Comparison of ENCODE assay signal across 9 cellular contexts in genomic region chr19:35774274-35775045, GRCh38. TPM values are rescaled to one million over a fixed set of nuclear protein-coding genes. Genes with fewer than 3 reads are reported as not detected.
A peak's percentile ranks its signal among the peaks of the same experiment; 100 is the strongest.
DNase-seq lines count a peak whose midpoint lies in the region; ATAC-seq and TF ChIP-seq lines count a peak whose summit lies in the region.
"Had no signal": no experiment of that assay in that cellular context is flagged by ENCODE, and none has a peak within 500 bp of the region (broad histone marks: within the 10 kb centered on the region; RNA-seq: fewer than 3 reads in every experiment).

No MANE protein-coding gene starts in this region.

- peak overlapping the region; percentile 42 for H3K18ac ChIP-seq in neuronal stem cell (ENCODE audit: low read length)

- H3K9me3 ChIP-seq in neuronal stem cell (replicated peaks in 1 of 2; ENCODE audit: control insufficient read depth in 2 of 2, insufficient read depth in 1 of 2, low read depth in 1 of 2, low read length in 2 of 2): no peaks in the 10 kb centered on the region

- intact Hi-C loops in Calu3 (cut with micrococcal nuclease; ENCODE audit: unreplicated experiment): no loop called here
- intact Hi-C loops in dendritic cell treated with granulocyte-macrophage colony-stimulating factor and Interleukin-4, amounts not matched to agents 40 ng/mL and 50 ng/mL, for 4 days (cut with micrococcal nuclease): no loop called here

- no peak for TF ChIP-seq CTCF in Calu3 (IDR thresholded peaks at IDR 0.05; ENCODE audit: unreplicated experiment)

- CTCF ChIA-PET in Calu3 (lab: Charles Lee): interaction anchor here (0.6 to 0.8 kb wide), 3 partner anchors 16 to 763 kb away, joined by 3 to 5 read pairs (median 4); no protein-coding TSS in a partner anchor

- H3K27ac Mint-ChIP-seq in Calu3 (ENCODE audit: unreplicated experiment): peak overlapping the region; percentile 55
- peak overlapping the region; percentile 77 for H3K27ac Mint-ChIP-seq in dendritic cell treated with granulocyte-macrophage colony-stimulating factor and Interleukin-4, amounts not matched to agents 40 ng/mL and 50 ng/mL, for 4 days

- no CpG with 5 or more reads among the region's 16 CpGs for WGBS in neuronal stem cell (ENCODE audit: extremely low coverage in 2 of 2, insufficient read length in 2 of 2, insufficient replicate concordance in 1 of 2), 2 donors

- DNase-seq in Calu3: no peak
- DNase-seq in NCI-H2227 (lab: John Stamatoyannopoulos, UW; ENCODE audit: unreplicated experiment): peak; percentile 80
- DNase-seq in neuronal stem cell (ENCODE audit: low spot score): no peak
- no peak for DNase-seq in stimulated activated CD4-positive, alpha-beta T cell treated with anti-CD3 and anti-CD28 coated beads, Interleukin-1b, Interleukin-23, amount 100 ng/mL, for 48 hours
- no peak for DNase-seq in activated gamma-delta T cell (lab: John Stamatoyannopoulos, UW)
- DNase-seq in activated CD4-positive, alpha-beta T cell treated with anti-CD3 and anti-CD28 coated beads for 1 hour: no peak

- H3K27me3 Mint-ChIP-seq in Calu3 (ENCODE audit: unreplicated experiment): no peaks in the 10 kb centered on the region
- peaks cover 2% of the 10 kb centered on the region for H3K27me3 Mint-ChIP-seq in dendritic cell treated with granulocyte-macrophage colony-stimulating factor and Interleukin-4, amounts not matched to agents 40 ng/mL and 50 ng/mL, for 4 days

- H3K4ac ChIP-seq in neuronal stem cell (ENCODE audit: low read length): no peak overlapping the region

- H2BK5ac ChIP-seq in neuronal stem cell (ENCODE audit: low read length): no peak overlapping the region

- BruUV-seq in Calu3 (replicated peaks; lab: Mats Ljungman, UMichigan): no TSS peak

- H2AK5ac ChIP-seq in neuronal stem cell (ENCODE audit: low read depth, low read length): no peak overlapping the region

- H3K23ac ChIP-seq in neuronal stem cell (ENCODE audit: low read depth, low read length, poor library complexity): no peak overlapping the region

- no peak overlapping the region for H2BK12ac ChIP-seq in neuronal stem cell (ENCODE audit: low read length)

- H2BK15ac ChIP-seq in neuronal stem cell (ENCODE audit: low read length): no peak overlapping the region

- H3K4me3 ChIP-seq in neuronal stem cell (ENCODE audit: low read length in 2 of 2): peak overlapping the region in 1 of 2 donors; percentile 66

- peak overlapping the region; percentile 89 for H2AFZ ChIP-seq in neuronal stem cell (ENCODE audit: low read length)

- H3K9me3 Mint-ChIP-seq in Calu3 (ENCODE audit: low read depth, unreplicated experiment): no peaks in the 10 kb centered on the region
- no peaks in the 10 kb centered on the region for H3K9me3 Mint-ChIP-seq in dendritic cell treated with granulocyte-macrophage colony-stimulating factor and Interleukin-4, amounts not matched to agents 40 ng/mL and 50 ng/mL, for 4 days

- no peak overlapping the region for H3K9ac ChIP-seq in neuronal stem cell (ENCODE audit: low read depth, low read length, poor library complexity)

- H3K36me3 ChIP-seq in neuronal stem cell (replicated peaks in 1 of 2; ENCODE audit: control insufficient read depth in 2 of 2, insufficient read depth in 2 of 2, low read length in 2 of 2): peaks cover 10 to 27% of the 10 kb centered on the region in 2 donors

- H3K36me3 Mint-ChIP-seq in Calu3 (ENCODE audit: insufficient read depth, unreplicated experiment): peaks cover 21% of the 10 kb centered on the region
- H3K36me3 Mint-ChIP-seq in dendritic cell treated with granulocyte-macrophage colony-stimulating factor and Interleukin-4, amounts not matched to agents 40 ng/mL and 50 ng/mL, for 4 days (ENCODE audit: low read depth): peaks cover 10% of the 10 kb centered on the region

- H2BK120ac ChIP-seq in neuronal stem cell (ENCODE audit: low read depth, low read length): no peak overlapping the region

- H4K91ac ChIP-seq in neuronal stem cell (ENCODE audit: low read depth, low read length, poor library complexity): no peak overlapping the region

- no peak overlapping the region for H3K4me2 ChIP-seq in neuronal stem cell (ENCODE audit: insufficient read depth, low read length, poor library complexity, severe bottlenecking)

- H3K14ac ChIP-seq in neuronal stem cell (ENCODE audit: low read length): no peak overlapping the region

- no peak overlapping the region for H3K27ac ChIP-seq in neuronal stem cell (replicated peaks; ENCODE audit: low read length)

- H3K27me3 ChIP-seq in neuronal stem cell (ENCODE audit: control insufficient read depth in 3 of 3, insufficient read depth in 3 of 3, low read depth in 1 of 3, low read length in 3 of 3): no peaks in the 10 kb centered on the region

- H3K4me3 Mint-ChIP-seq in Calu3 (ENCODE audit: low read depth, unreplicated experiment): peak overlapping the region; percentile 69
- peak overlapping the region; percentile 77 for H3K4me3 Mint-ChIP-seq in dendritic cell treated with granulocyte-macrophage colony-stimulating factor and Interleukin-4, amounts not matched to agents 40 ng/mL and 50 ng/mL, for 4 days

- H4K8ac ChIP-seq in neuronal stem cell (ENCODE audit: low read depth, low read length): no peak overlapping the region

- ATAC-seq in GM18873 (IDR thresholded peaks at IDR 0.05; ENCODE audit: low FRiP score, unreplicated experiment): no peak

- peaks cover 19 to 20% of the 10 kb centered on the region in 2 donors for H3K4me1 ChIP-seq in neuronal stem cell (ENCODE audit: control insufficient read depth in 2 of 2, insufficient read depth in 1 of 2, low read depth in 1 of 2, low read length in 2 of 2)

- peaks cover 2% of the 10 kb centered on the region for H3K79me1 ChIP-seq in neuronal stem cell (ENCODE audit: low read depth, low read length)

- peaks cover 13% of the 10 kb centered on the region for H3K4me1 Mint-ChIP-seq in Calu3 (ENCODE audit: low read depth, unreplicated experiment)
- peaks cover 25% of the 10 kb centered on the region for H3K4me1 Mint-ChIP-seq in dendritic cell treated with granulocyte-macrophage colony-stimulating factor and Interleukin-4, amounts not matched to agents 40 ng/mL and 50 ng/mL, for 4 days (ENCODE audit: low read depth)

RNA-seq across cellular contexts. Expression of gene ARHGAP33, which starts 0.9 kb away (rescaled TPM):
- 16.8 and 27.0 TPM in 2 replicates for total RNA-seq in Calu3 (2022)
- polyA plus RNA-seq in neuronal stem cell (2013, experiment 1 of 2): 36.2 TPM
- polyA plus RNA-seq in neuronal stem cell (2013, experiment 2 of 2): 37.5 TPM

RNA-seq across cellular contexts. Expression of gene PROSER3, which starts 16.5 kb away (rescaled TPM):
- 70.3 and 70.7 TPM in 2 replicates for total RNA-seq in Calu3 (2022)
- polyA plus RNA-seq in neuronal stem cell (2013, experiment 1 of 2): 36.6 TPM
- polyA plus RNA-seq in neuronal stem cell (2013, experiment 2 of 2): 35.2 TPM

RNA-seq across cellular contexts. Expression of gene HSPB6, which starts 17.6 kb away (rescaled TPM):
- total RNA-seq in Calu3 (2022): 0.71 and 0.93 TPM in 2 replicates
- polyA plus RNA-seq in neuronal stem cell (2013, experiment 1 of 2): 2.6 TPM
- 2.4 TPM for polyA plus RNA-seq in neuronal stem cell (2013, experiment 2 of 2)
- total RNA-seq: T-helper 2 cell treated with Interferon-gamma antibody and Interleukin-4, amounts not matched to agents 100 ng/mL and 5 ng/mL, for 36 hours had no signal

RNA-seq across cellular contexts. Expression of gene LIN37, which starts 26.1 kb away (rescaled TPM):
- 12.4 and 15.9 TPM in 2 replicates for total RNA-seq in Calu3 (2022)
- polyA plus RNA-seq in neuronal stem cell (2013, experiment 1 of 2): 5.9 TPM
- polyA plus RNA-seq in neuronal stem cell (2013, experiment 2 of 2): 5.2 TPM

RNA-seq across cellular contexts. Expression of gene PSENEN, which starts 29.0 kb away (rescaled TPM):
- total RNA-seq in Calu3 (2022): 114 and 126 TPM in 2 replicates
- 84.6 TPM for polyA plus RNA-seq in neuronal stem cell (2013, experiment 1 of 2)
- 82.8 TPM for polyA plus RNA-seq in neuronal stem cell (2013, experiment 2 of 2)
